Comparison of ENCODE assay signal across 20 cellular contexts in the genomic region with DNA sequence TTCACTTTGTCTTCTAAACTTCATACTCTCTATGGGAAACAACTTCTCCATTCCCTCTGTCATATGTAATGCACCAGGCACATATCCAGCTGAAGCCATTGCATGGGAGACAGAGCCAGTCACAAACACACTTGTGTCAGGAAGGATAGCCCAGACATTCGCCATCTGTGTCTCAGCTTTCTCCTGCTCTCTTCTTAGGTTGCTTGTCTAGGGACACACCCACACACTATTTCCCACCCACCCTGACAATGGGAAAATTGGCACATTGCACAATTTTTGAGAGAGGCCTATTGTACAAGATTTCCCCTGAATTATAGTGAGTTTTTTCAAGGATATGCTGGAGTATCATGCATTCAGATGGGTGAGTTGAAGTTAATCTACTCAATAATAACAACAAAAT.
"Had no signal": no experiment of that assay in that cellular context is flagged by ENCODE, and none has a peak within 500 bp of the region (broad histone marks: within the 10 kb centered on the region; RNA-seq: fewer than 3 reads in every experiment).

No MANE protein-coding gene starts in this region.

- H3K27ac ChIP-seq: cardiac muscle cell, coronary artery, esophagus muscularis mucosa, hepatocyte, parathyroid adenoma, psoas muscle, tibial nerve had no signal

- H3K4me1 ChIP-seq: esophagus muscularis mucosa, parathyroid adenoma had no signal

- H3K4me2 ChIP-seq: hepatocyte had no signal

- H3K27me3 ChIP-seq: cardiac muscle cell, esophagus muscularis mucosa, hepatocyte, tibial nerve had no signal

- H3K9ac ChIP-seq: parathyroid adenoma had no signal

- H3K4me3 ChIP-seq: cardiac muscle cell, coronary artery, esophagus muscularis mucosa, hepatocyte, psoas muscle, tibial nerve had no signal

- H3K9me3 ChIP-seq: esophagus muscularis mucosa, psoas muscle, tibial nerve had no signal

- H3K79me2 ChIP-seq: hepatocyte, parathyroid adenoma had no signal

- ATAC-seq: activated CD4-positive, alpha-beta T cell treated with anti-CD3 and anti-CD28 coated beads for 36 hours; activated T-cell treated with anti-CD3 and anti-CD28 coated beads, Interleukin-2, amount 50 U/mL, for 72 hours; naive thymus-derived CD4-positive, alpha-beta T cell; psoas muscle; stimulated activated naive B cell treated with anti-CD40 and anti-IgM and Interleukin-4, amounts not matched to agents 10 μg/mL and 1 μg/mL and 100 μg/mL, for 72 hours had no signal

- DNase-seq: activated CD4-positive, alpha-beta T cell treated with anti-CD3 and anti-CD28 coated beads for 36 hours; activated CD4-positive, CD25-positive, alpha-beta regulatory T cell; activated naive CD4-positive, alpha-beta T cell; activated T-cell treated with anti-CD3 and anti-CD28 coated beads for 4 hours; activated T-cell treated with anti-CD3 and anti-CD28 coated beads, Interleukin-2, amount 50 U/mL, for 72 hours; anterior cingulate cortex; islet precursor cell; left cardiac atrium; naive thymus-derived CD4-positive, alpha-beta T cell; nucleus accumbens; psoas muscle; stimulated activated CD4-positive, alpha-beta T cell treated with anti-CD3 and anti-CD28 coated beads, Interleukin-15, amount 100 ng/mL, for 24 hours; stimulated activated CD4-positive, alpha-beta T cell treated with anti-CD3 and anti-CD28 coated beads, Interleukin-2, amount 100 ng/mL, for 24 hours; stimulated activated naive B cell treated with anti-CD40 and anti-IgM and Interleukin-4, amounts not matched to agents 10 μg/mL and 1 μg/mL and 100 μg/mL, for 72 hours had no signal

- H2AFZ ChIP-seq: hepatocyte, parathyroid adenoma had no signal

- H3K36me3 ChIP-seq: cardiac muscle cell, esophagus muscularis mucosa, tibial nerve had no signal
